ENCODE assay signal across 29 cellular contexts in genomic region chr12:7075931-7076330, GRCh38. TPM values are rescaled to one million over a fixed set of nuclear protein-coding genes. Genes with fewer than 3 reads are reported as not detected.
A peak's percentile ranks its signal among the peaks of the same experiment; 100 is the strongest.
DNase-seq lines count a peak whose midpoint lies in the region; ATAC-seq, FAIRE-seq and TF ChIP-seq lines count a peak whose summit lies in the region.
"Had no signal": no experiment of that assay in that cellular context is flagged by ENCODE, and none has a peak within 500 bp of the region (broad histone marks: within the 10 kb centered on the region; RNA-seq: fewer than 3 reads in every experiment).

No MANE protein-coding gene starts in this region.

- no peak for ATAC-seq in HG03378 (IDR thresholded peaks at IDR 0.05; ENCODE audit: unreplicated experiment)
- ATAC-seq: activated CD8-positive, alpha-beta T cell treated with anti-CD3 and anti-CD28 coated beads, Interleukin-2, amount 10 ng/mL, durations not matched to agents 7 days and 5 days; esophagus mucosa; lower lobe of right lung; stimulated activated naive CD8-positive, alpha-beta T cell treated with anti-CD3 and anti-CD28 coated beads, Interleukin-15, amount 100 ng/mL, for 72 hours had no signal

- no peaks in the 10 kb centered on the region for H3K9me3 Mint-ChIP-seq in MCF 10A (ENCODE audit: unreplicated experiment)
- H3K9me3 Mint-ChIP-seq: naive B cell; stimulated activated naive CD8-positive, alpha-beta T cell treated with anti-CD3 and anti-CD28 coated beads, Interleukin-15, amount 100 ng/mL, for 72 hours had no signal

- no peak for TF ChIP-seq CTCF in MCF 10A (IDR thresholded peaks at IDR 0.05; ENCODE audit: unreplicated experiment)
- TF ChIP-seq CTCF in breast epithelium (IDR thresholded peaks at IDR 0.05): no peak
- TF ChIP-seq CTCF in bronchial epithelial cell (IDR thresholded peaks at IDR 0.05; ENCODE audit: insufficient read depth, low read length, severe bottlenecking): no peak
- no peak for TF ChIP-seq CTCF in foreskin fibroblast (IDR thresholded peaks at IDR 0.05; ENCODE audit: low read depth, low read length)
- TF ChIP-seq CTCF in vagina (IDR thresholded peaks at IDR 0.05): no peak
- no peak for TF ChIP-seq CTCF in dorsolateral prefrontal cortex (IDR thresholded peaks at IDR 0.05 in 54 of 56, conservative IDR thresholded peaks at IDR 0.05 in 2 of 56; ENCODE audit: low read depth in 1 of 56, partially characterized antibody in 56 of 56)

- POLR2A ChIA-PET in MCF 10A (lab: Yijun Ruan, JAX): interaction anchor here (0.7 to 1.5 kb wide), 4 partner anchors 17 to 131 kb away, joined by 3 read pairs; partner anchors contain the start of gene C1R

- intact Hi-C loops in MCF 10A (cut with micrococcal nuclease) (no loop called here), breast epithelium (cut with DNase I; ENCODE audit: low total_unique reads) (no loop called here), vagina (cut with DNase I) (no loop called here), dorsolateral prefrontal cortex (cut with DNase I) (no loop called here)

- H3K36me3 ChIP-seq in breast epithelium (no peaks in the 10 kb centered on the region), bronchial epithelial cell (ENCODE audit: control insufficient read depth, insufficient read depth, low read length) (no peaks in the 10 kb centered on the region), vagina (peaks cover 0 to 11% of the 10 kb centered on the region in 2 donors)
- H3K36me3 ChIP-seq: brain microvascular endothelial cell had no signal

- peak overlapping the region in 1 of 2 donors; percentile 56 for H3K27ac ChIP-seq in breast epithelium
- peak overlapping the region; percentile 54 for H3K27ac ChIP-seq in vagina
- no peak overlapping the region for H3K27ac ChIP-seq in dorsolateral prefrontal cortex
- H3K27ac ChIP-seq: 22Rv1, brain microvascular endothelial cell, HL-60, lower lobe of right lung, parathyroid adenoma, sigmoid colon, upper lobe of left lung had no signal

- DNase-seq in MCF 10A (ENCODE audit: unreplicated experiment) (peak; percentile 51), breast epithelium (ENCODE audit: low spot score in 2 of 2) (no peak), bronchial epithelial cell (ENCODE audit: low read depth) (peak; percentile 60), foreskin fibroblast (peak; percentile 86 to 90), vagina (ENCODE audit: extremely low spot score in 2 of 2) (no peak), NCI-H524 (lab: John Stamatoyannopoulos, UW) (no peak), dorsolateral prefrontal cortex (no peak)
- DNase-seq: activated CD4-positive, CD25-positive, alpha-beta regulatory T cell; activated CD8-positive, alpha-beta T cell treated with anti-CD3 and anti-CD28 coated beads, Interleukin-2, amount 10 ng/mL, durations not matched to agents 7 days and 5 days; brain microvascular endothelial cell; CD4-positive, CD25-positive, alpha-beta regulatory T cell; DMS153; lower lobe of right lung; naive B cell; NCI-H187; NCI-H446 treated with DMSO at 0.1 percent for 48 hours; NK-92 treated with Interleukin-12 subunit alpha and Interleukin-12 subunit beta, amount 100 ng/mL, for 24 hours; sigmoid colon; SK-N-SH; stimulated activated CD4-positive, alpha-beta T cell treated with anti-CD3 and anti-CD28 coated beads, Interleukin-2, amount 100 ng/mL, for 24 hours; stimulated activated naive CD8-positive, alpha-beta T cell treated with anti-CD3 and anti-CD28 coated beads, Interleukin-15, amount 100 ng/mL, for 72 hours; T-helper 9 cell; upper lobe of left lung had no signal

- FAIRE-seq in bronchial epithelial cell (lab: Jason Lieb, UNC): no peak
- FAIRE-seq: RCC 7860 had no signal

- H3K27ac Mint-ChIP-seq in MCF 10A (ENCODE audit: low read depth, unreplicated experiment): no peak overlapping the region
- H3K27ac Mint-ChIP-seq: activated CD8-positive, alpha-beta T cell treated with anti-CD3 and anti-CD28 coated beads, Interleukin-2, amount 10 ng/mL, durations not matched to agents 7 days and 5 days; CD4-positive, CD25-positive, alpha-beta regulatory T cell had no signal

- CTCF ChIA-PET in MCF 10A (lab: Yijun Ruan, JAX): interaction anchor here (0.6 to 3.0 kb wide), 5 partner anchors 11 to 731 kb away, joined by 3 to 16 read pairs (median 6); partner anchors contain the start of gene C1S

- H3K4me1 ChIP-seq in breast epithelium (peaks cover 0 to 3% of the 10 kb centered on the region in 2 donors), vagina (peaks cover 33% of the 10 kb centered on the region)
- H3K4me1 ChIP-seq: parathyroid adenoma had no signal

- no peaks in the 10 kb centered on the region for H3K27me3 Mint-ChIP-seq in MCF 10A (ENCODE audit: insufficient read depth, unreplicated experiment)

- no peak for TF ChIP-seq POLR2A in breast epithelium (IDR thresholded peaks at IDR 0.05)
- TF ChIP-seq POLR2A in vagina (IDR thresholded peaks at IDR 0.05): no peak

- H3K4me3 ChIP-seq in breast epithelium (no peak overlapping the region), bronchial epithelial cell (ENCODE audit: low read depth, low read length) (no peak overlapping the region), foreskin fibroblast (ENCODE audit: low read depth in 1 of 2, low read length in 2 of 2) (no peak overlapping the region), vagina (no peak overlapping the region), dorsolateral prefrontal cortex (no peak overlapping the region)
- H3K4me3 ChIP-seq: lower lobe of right lung, sigmoid colon, upper lobe of left lung had no signal

- H3K9me3 ChIP-seq in breast epithelium (no peaks in the 10 kb centered on the region), vagina (no peaks in the 10 kb centered on the region)
- H3K9me3 ChIP-seq: lower lobe of right lung, sigmoid colon, SK-N-SH, upper lobe of left lung had no signal

- H3K4me1 Mint-ChIP-seq in MCF 10A (ENCODE audit: insufficient read depth, unreplicated experiment): peaks cover 16% of the 10 kb centered on the region
- H3K4me1 Mint-ChIP-seq: naive B cell; stimulated activated naive CD8-positive, alpha-beta T cell treated with anti-CD3 and anti-CD28 coated beads, Interleukin-15, amount 100 ng/mL, for 72 hours had no signal

- H3K27me3 ChIP-seq in breast epithelium (no peaks in the 10 kb centered on the region), bronchial epithelial cell (ENCODE audit: control insufficient read depth, insufficient read depth, low read length) (no peaks in the 10 kb centered on the region), vagina (no peaks in the 10 kb centered on the region), dorsolateral prefrontal cortex (no peaks in the 10 kb centered on the region)
- H3K27me3 ChIP-seq: brain microvascular endothelial cell, sigmoid colon, upper lobe of left lung had no signal

- no peak overlapping the region for H3K4me3 Mint-ChIP-seq in MCF 10A (ENCODE audit: unreplicated experiment)
- H3K4me3 Mint-ChIP-seq: activated CD8-positive, alpha-beta T cell treated with anti-CD3 and anti-CD28 coated beads, Interleukin-2, amount 10 ng/mL, durations not matched to agents 7 days and 5 days; CD4-positive, CD25-positive, alpha-beta regulatory T cell; stimulated activated naive CD8-positive, alpha-beta T cell treated with anti-CD3 and anti-CD28 coated beads, Interleukin-15, amount 100 ng/mL, for 72 hours had no signal

- BruUV-seq in MCF 10A (replicated peaks; lab: Mats Ljungman, UMichigan): no TSS peak

- peaks cover 14% of the 10 kb centered on the region for H3K36me3 Mint-ChIP-seq in MCF 10A (ENCODE audit: insufficient read depth, unreplicated experiment)
- H3K36me3 Mint-ChIP-seq: CD4-positive, CD25-positive, alpha-beta regulatory T cell; naive B cell had no signal

RNA-seq across cellular contexts. Expression of gene C1S, which starts 15.4 kb away (rescaled TPM):
- 6.0 and 11.5 TPM in 2 replicates for total RNA-seq in MCF 10A (2022)
- total RNA-seq in breast epithelium: 100 to 1,000 TPM; 307 to 959 (median 622) TPM
- total RNA-seq in bronchial epithelial cell: 1.5 and 6.3 TPM in 2 replicates
- 541 TPM for total RNA-seq in vagina
- total RNA-seq in dorsolateral prefrontal cortex: 100 to 1,000 TPM in 4 of 120 experiments, 10 to 100 TPM in 116; 19.3 to 117 (median 37.0) TPM

RNA-seq across cellular contexts. Expression of gene C1R, which starts 16.3 kb away (rescaled TPM):
- total RNA-seq in MCF 10A (2022): 13.1 and 16.7 TPM in 2 replicates
- total RNA-seq in breast epithelium: 100 to 1,000 TPM; 302 to 773 (median 582) TPM
- 1.9 and 3.2 TPM in 2 replicates for total RNA-seq in bronchial epithelial cell
- total RNA-seq in vagina: 830 TPM
- 100 to 1,000 TPM in 3 of 120 experiments, 10 to 100 TPM in 116, 1 to 10 TPM in 1; 7.4 to 140 (median 26.2) TPM for total RNA-seq in dorsolateral prefrontal cortex

RNA-seq across cellular contexts. Expression of gene C1RL, which starts 33.1 kb away (rescaled TPM):
- total RNA-seq in MCF 10A (2022): 49.8 and 55.7 TPM in 2 replicates
- 100 to 1,000 TPM in 2 of 3 donors, 10 to 100 TPM in 1; 80.6 to 138 (median 124) TPM for total RNA-seq in breast epithelium
- 11.3 and 14.3 TPM in 2 replicates for total RNA-seq in bronchial epithelial cell
- total RNA-seq in vagina: 122 TPM
- 10 to 100 TPM in 114 of 120 experiments, 1 to 10 TPM in 6; 5.6 to 39.9 (median 17.6) TPM for total RNA-seq in dorsolateral prefrontal cortex

RNA-seq across cellular contexts. Expression of gene RBP5, which starts 52.8 kb away (rescaled TPM):
- total RNA-seq in MCF 10A (2022): not detected in 2 replicates
- total RNA-seq in breast epithelium: 1 to 10 TPM; 1.1 to 3.3 (median 2.9) TPM
- not detected in 2 replicates for total RNA-seq in bronchial epithelial cell
- 3.7 TPM for total RNA-seq in vagina
- 1 to 10 TPM in 73 of 120 experiments, under 1 TPM in 24, not detected in 23; 0.40 to 3.8 (median 1.3) TPM for total RNA-seq in dorsolateral prefrontal cortex
- total RNA-seq: CD4-positive, CD25-positive, alpha-beta regulatory T cell had no signal

RNA-seq across cellular contexts. Expression of gene CLSTN3, which starts 54.2 kb away (rescaled TPM):
- total RNA-seq in MCF 10A (2022): 34.6 and 40.2 TPM in 2 replicates
- total RNA-seq in breast epithelium: 10 to 100 TPM; 23.9 to 58.7 (median 40.3) TPM
- total RNA-seq in bronchial epithelial cell: 7.0 and 9.2 TPM in 2 replicates
- 46.2 TPM for total RNA-seq in vagina
- 100 to 1,000 TPM; 108 to 389 (median 289) TPM for total RNA-seq in dorsolateral prefrontal cortex

Comparison
In these comparisons a context has a peak if more than half of its experiments do, and no peak if none do; other contexts are left out.
1. DNase-seq: peak in MCF 10A (single experiment), bronchial epithelial cell (single experiment) and foreskin fibroblast (2 of 2); none in breast epithelium (0 of 2), vagina (0 of 2), NCI-H524 (0 of 2) and dorsolateral prefrontal cortex (0 of 10).